ENCODE assay signal across 26 cellular contexts in genomic region chr7:132504851-132505250, GRCh38.
"Had no signal": no experiment of that assay in that cellular context is flagged by ENCODE, and none has a peak within 500 bp of the region (broad histone marks: within the 10 kb centered on the region; RNA-seq: fewer than 3 reads in every experiment).

No MANE protein-coding gene starts in this region.

- H3K27me3 Mint-ChIP-seq: effector memory CD8-positive, alpha-beta T cell; stimulated activated naive B cell treated with anti-CD40 and anti-IgM and Interleukin-4, amounts not matched to agents 10 μg/mL and 1 μg/mL and 100 μg/mL, for 72 hours had no signal

- H3K4me3 Mint-ChIP-seq: effector memory CD8-positive, alpha-beta T cell; immature natural killer cell; memory B cell; natural killer cell; stimulated activated naive B cell treated with anti-CD40 and anti-IgM and Interleukin-4, amounts not matched to agents 10 μg/mL and 1 μg/mL and 100 μg/mL, for 72 hours had no signal

- H3K4me1 ChIP-seq: psoas muscle, thyroid gland, vagina had no signal

- H3K4me1 Mint-ChIP-seq: memory B cell; stimulated activated naive B cell treated with anti-CD40 and anti-IgM and Interleukin-4, amounts not matched to agents 10 μg/mL and 1 μg/mL and 100 μg/mL, for 72 hours had no signal

- H3K36me3 ChIP-seq: esophagus squamous epithelium, ovary, sigmoid colon, thyroid gland, vagina had no signal

- H3K36me3 Mint-ChIP-seq: memory B cell; natural killer cell; stimulated activated naive B cell treated with anti-CD40 and anti-IgM and Interleukin-4, amounts not matched to agents 10 μg/mL and 1 μg/mL and 100 μg/mL, for 72 hours had no signal

- H3K27ac ChIP-seq: esophagus squamous epithelium, heart right ventricle, ovary, psoas muscle, sigmoid colon, stomach, thyroid gland, vagina had no signal

- ATAC-seq: effector memory CD8-positive, alpha-beta T cell; heart right ventricle; left lobe of liver; natural killer cell; psoas muscle; right cardiac atrium; stimulated activated naive B cell treated with anti-CD40 and anti-IgM and Interleukin-4, amounts not matched to agents 10 μg/mL and 1 μg/mL and 100 μg/mL, for 72 hours had no signal

- H3K27ac Mint-ChIP-seq: effector memory CD8-positive, alpha-beta T cell; memory B cell; natural killer cell; stimulated activated naive B cell treated with anti-CD40 and anti-IgM and Interleukin-4, amounts not matched to agents 10 μg/mL and 1 μg/mL and 100 μg/mL, for 72 hours had no signal

- H3K4me3 ChIP-seq: esophagus squamous epithelium, heart right ventricle, lung, ovary, psoas muscle, sigmoid colon, stomach, thyroid gland, vagina had no signal

- H3K9me3 ChIP-seq: esophagus squamous epithelium, heart right ventricle, ovary, psoas muscle, sigmoid colon, stomach, thyroid gland, vagina had no signal

- FAIRE-seq: endometrium, keratinocyte had no signal

- H3K27me3 ChIP-seq: esophagus squamous epithelium, heart right ventricle, ovary, sigmoid colon, stomach, thyroid gland, vagina had no signal

- H3K9me3 Mint-ChIP-seq: effector memory CD8-positive, alpha-beta T cell; immature natural killer cell; memory B cell; natural killer cell; stimulated activated naive B cell treated with anti-CD40 and anti-IgM and Interleukin-4, amounts not matched to agents 10 μg/mL and 1 μg/mL and 100 μg/mL, for 72 hours had no signal

- DNase-seq: cortex of kidney; effector memory CD8-positive, alpha-beta T cell; erythroblast; esophagus squamous epithelium; foreskin melanocyte; glutamatergic neuron; heart right ventricle; hypothalamus; immature natural killer cell; natural killer cell; occipital lobe; psoas muscle; right cardiac atrium; sigmoid colon; stimulated activated CD4-positive, alpha-beta T cell treated with anti-CD3 and anti-CD28 coated beads, Interleukin-4, amount 100 ng/mL, for 4 hours; stimulated activated naive B cell treated with anti-CD40 and anti-IgM and Interleukin-4, amounts not matched to agents 10 μg/mL and 1 μg/mL and 100 μg/mL, for 72 hours; stomach; thyroid gland; trophoblast cell had no signal
